8 cellular contexts compared by ENCODE assay signal in genomic region chr19:21141787-21142464, GRCh38. TPM values are rescaled to one million over a fixed set of nuclear protein-coding genes. Genes with fewer than 3 reads are reported as not detected.
DNase-seq lines count a peak whose midpoint lies in the region; ATAC-seq, FAIRE-seq and TF ChIP-seq lines count a peak whose summit lies in the region.

Gene ZNF431, plus strand, starts transcription at chr19:21142040. Its CDS starts 144 bp downstream, at chr19:21142184.

- peaks cover 13% of the 10 kb centered on the region for H3K4me1 Mint-ChIP-seq in activated T-helper 2 cell treated with anti-CD3 and anti-CD28 coated beads, Interferon-gamma antibody, Interleukin-2, Interleukin-4, amounts not matched to agents 10 μg/mL and 5 μg/mL and 100 μg/mL, durations not matched to agents 14 hours and 24 hours and 36 hours (ENCODE audit: low read depth)
- H3K4me1 Mint-ChIP-seq in naive thymus-derived CD8-positive, alpha-beta T cell, result peaks cover 16 to 47% (median 45%) of the 10 kb centered on the region in 4 donors
- H3K4me1 Mint-ChIP-seq in stimulated activated naive B cell treated with anti-CD40 and anti-IgM and Interleukin-4, amounts not matched to agents 10 μg/mL and 1 μg/mL and 100 μg/mL, for 72 hours, result peaks cover 16 to 44% of the 10 kb centered on the region in 2 donors

- H3K4me3 Mint-ChIP-seq in activated T-helper 2 cell treated with anti-CD3 and anti-CD28 coated beads, Interferon-gamma antibody, Interleukin-2, Interleukin-4, amounts not matched to agents 10 μg/mL and 5 μg/mL and 100 μg/mL, durations not matched to agents 14 hours and 24 hours and 36 hours (ENCODE audit: low read depth), result peak within 1 kb of the TSS; percentile 98
- H3K4me3 Mint-ChIP-seq in naive thymus-derived CD8-positive, alpha-beta T cell, result peak within 1 kb of the TSS; percentile 96 to 99 (median 98)
- H3K4me3 Mint-ChIP-seq in stimulated activated naive B cell treated with anti-CD40 and anti-IgM and Interleukin-4, amounts not matched to agents 10 μg/mL and 1 μg/mL and 100 μg/mL, for 72 hours, result peak within 1 kb of the TSS; percentile 97 to 99

- TF ChIP-seq CTCF in fibroblast of mammary gland (conservative IDR thresholded peaks at IDR 0.05; ENCODE audit: control insufficient read depth, insufficient read depth, low read depth, low read length), result no peak

- peak within 1 kb of the TSS; percentile 94 for H3K27ac Mint-ChIP-seq in activated T-helper 2 cell treated with anti-CD3 and anti-CD28 coated beads, Interferon-gamma antibody, Interleukin-2, Interleukin-4, amounts not matched to agents 10 μg/mL and 5 μg/mL and 100 μg/mL, durations not matched to agents 14 hours and 24 hours and 36 hours
- peak within 1 kb of the TSS; percentile 95 to 99 (median 97) for H3K27ac Mint-ChIP-seq in naive thymus-derived CD8-positive, alpha-beta T cell
- peak within 1 kb of the TSS; percentile 98 for H3K27ac Mint-ChIP-seq in stimulated activated naive B cell treated with anti-CD40 and anti-IgM and Interleukin-4, amounts not matched to agents 10 μg/mL and 1 μg/mL and 100 μg/mL, for 72 hours

- H3K9me3 Mint-ChIP-seq in activated T-helper 2 cell treated with anti-CD3 and anti-CD28 coated beads, Interferon-gamma antibody, Interleukin-2, Interleukin-4, amounts not matched to agents 10 μg/mL and 5 μg/mL and 100 μg/mL, durations not matched to agents 14 hours and 24 hours and 36 hours, result peaks cover 16% of the 10 kb centered on the region
- peaks cover 0 to 11% (median 0%) of the 10 kb centered on the region in 9 donors for H3K9me3 Mint-ChIP-seq in naive thymus-derived CD8-positive, alpha-beta T cell
- no peaks in the 10 kb centered on the region for H3K9me3 Mint-ChIP-seq in stimulated activated naive B cell treated with anti-CD40 and anti-IgM and Interleukin-4, amounts not matched to agents 10 μg/mL and 1 μg/mL and 100 μg/mL, for 72 hours

- intact Hi-C loops in activated T-helper 2 cell treated with anti-CD3 and anti-CD28 coated beads, Interferon-gamma antibody, Interleukin-2, Interleukin-4, amounts not matched to agents 10 μg/mL and 5 μg/mL and 100 μg/mL, durations not matched to agents 14 hours and 24 hours and 36 hours (cut with micrococcal nuclease), result loop anchor here (2.0 to 10.0 kb wide), 3 partner anchors 59 to 217 kb away; partner anchors contain the start of genes ZNF430, ZNF714 and ZNF85

- peak within 1 kb of the TSS; percentile 71 for H3K4me3 ChIP-seq in fibroblast of mammary gland (ENCODE audit: control insufficient read depth, low read depth, low read length)

- POLR2A ChIA-PET in naive thymus-derived CD8-positive, alpha-beta T cell (lab: Charles Lee), result interaction anchor here (0.6 to 2.0 kb wide), 17 partner anchors 11 to 1064 kb away, joined by 3 to 19 read pairs (median 5); partner anchors contain the start of genes ZNF429, ZNF43, ZNF430 and ZNF626

- peaks cover 52% of the 10 kb centered on the region for H3K36me3 Mint-ChIP-seq in activated T-helper 2 cell treated with anti-CD3 and anti-CD28 coated beads, Interferon-gamma antibody, Interleukin-2, Interleukin-4, amounts not matched to agents 10 μg/mL and 5 μg/mL and 100 μg/mL, durations not matched to agents 14 hours and 24 hours and 36 hours (ENCODE audit: low read depth)
- H3K36me3 Mint-ChIP-seq in naive thymus-derived CD8-positive, alpha-beta T cell, result peaks cover 9 to 38% (median 33%) of the 10 kb centered on the region in 3 donors
- H3K36me3 Mint-ChIP-seq in stimulated activated naive B cell treated with anti-CD40 and anti-IgM and Interleukin-4, amounts not matched to agents 10 μg/mL and 1 μg/mL and 100 μg/mL, for 72 hours, result peaks cover 30 to 32% of the 10 kb centered on the region in 2 donors

- FAIRE-seq in H54 (lab: Jason Lieb, UNC), result peak; percentile 98

- peak; percentile 99 for ATAC-seq in naive thymus-derived CD8-positive, alpha-beta T cell
- ATAC-seq in stimulated activated naive B cell treated with anti-CD40 and anti-IgM and Interleukin-4, amounts not matched to agents 10 μg/mL and 1 μg/mL and 100 μg/mL, for 72 hours (replicated peaks), result peak; percentile 100

- H3K27me3 Mint-ChIP-seq in activated T-helper 2 cell treated with anti-CD3 and anti-CD28 coated beads, Interferon-gamma antibody, Interleukin-2, Interleukin-4, amounts not matched to agents 10 μg/mL and 5 μg/mL and 100 μg/mL, durations not matched to agents 14 hours and 24 hours and 36 hours (ENCODE audit: low read depth), result no peaks in the 10 kb centered on the region
- no peaks in the 10 kb centered on the region for H3K27me3 Mint-ChIP-seq in naive thymus-derived CD8-positive, alpha-beta T cell
- H3K27me3 Mint-ChIP-seq in stimulated activated naive B cell treated with anti-CD40 and anti-IgM and Interleukin-4, amounts not matched to agents 10 μg/mL and 1 μg/mL and 100 μg/mL, for 72 hours, result no peaks in the 10 kb centered on the region

- peak; percentile 72 for TF ChIP-seq POLR2A in H54 (IDR thresholded peaks at IDR 0.05; ENCODE audit: low read depth, low read length)
- TF ChIP-seq POLR2A in Raji (IDR thresholded peaks at IDR 0.05; ENCODE audit: insufficient read depth, low read depth, low read length), result peak; percentile 81

- DNase-seq in ELF-1 (ENCODE audit: low read depth, low spot score) (peak; percentile 98), H54 (ENCODE audit: insufficient read length, low spot score) (peak; percentile 49), M059J (ENCODE audit: low read depth) (peak; percentile 95), fibroblast of mammary gland (ENCODE audit: low read depth) (peak; percentile 94)
- peak; percentile 88 for DNase-seq in activated T-helper 2 cell treated with anti-CD3 and anti-CD28 coated beads, Interferon-gamma antibody, Interleukin-2, Interleukin-4, amounts not matched to agents 10 μg/mL and 5 μg/mL and 100 μg/mL, durations not matched to agents 14 hours and 24 hours and 36 hours (ENCODE audit: low spot score)
- DNase-seq in naive thymus-derived CD8-positive, alpha-beta T cell, result peak; percentile 74 to 95 (median 88)
- peak; percentile 90 for DNase-seq in stimulated activated naive B cell treated with anti-CD40 and anti-IgM and Interleukin-4, amounts not matched to agents 10 μg/mL and 1 μg/mL and 100 μg/mL, for 72 hours

RNA-seq across cellular contexts. Expression of gene ZNF431, which starts in this region (rescaled TPM):
- 5.6 and 7.2 TPM in 2 replicates for total RNA-seq in M059J (2014; rRNA removed; shearing (Covaris generic))
- 15.6 and 16.0 TPM in 2 replicates for total RNA-seq in activated T-helper 2 cell treated with anti-CD3 and anti-CD28 coated beads, Interferon-gamma antibody, Interleukin-2, Interleukin-4, amounts not matched to agents 10 μg/mL and 5 μg/mL and 100 μg/mL, durations not matched to agents 14 hours and 24 hours and 36 hours
- total RNA-seq in naive thymus-derived CD8-positive, alpha-beta T cell, result 10 to 100 TPM; 39.7 to 41.5 TPM
- polyA plus RNA-seq in naive thymus-derived CD8-positive, alpha-beta T cell, result 10 to 100 TPM in 2 of 3 donors, 1 to 10 TPM in 1; 9.8 to 15.4 (median 13.9) TPM

Comparison
In these comparisons a context has a peak if more than half of its experiments do, and no peak if none do; other contexts are left out.
1. Peak in every context shown above with its lines: DNase-seq, ATAC-seq and H3K4me3 ChIP-seq.